8 cellular contexts compared by ENCODE assay signal in genomic region chr10:102641880-102642552, GRCh38. TPM values are rescaled to one million over a fixed set of nuclear protein-coding genes. Genes with fewer than 3 reads are reported as not detected.
A peak's percentile ranks its signal among the peaks of the same experiment; 100 is the strongest.
DNase-seq lines count a peak whose midpoint lies in the region; ATAC-seq and TF ChIP-seq lines count a peak whose summit lies in the region.

No MANE protein-coding gene starts in this region.

- peak overlapping the region; percentile 90 for H3K4me3 Mint-ChIP-seq in activated T-helper 17 cell treated with anti-CD3 and anti-CD28 coated beads, Interleukin-2, amount 50 U/mL, for 72 hours
- peak overlapping the region; percentile 87 to 98 (median 94) for H3K4me3 Mint-ChIP-seq in naive B cell
- H3K4me3 Mint-ChIP-seq in stimulated activated effector memory CD8-positive, alpha-beta T cell treated with anti-CD3 and anti-CD28 coated beads, Interleukin-12 subunit alpha, Interleukin-12 subunit beta, amount 100 ng/mL, for 72 hours, result peak overlapping the region; percentile 94

- H3K9me3 ChIP-seq in fibroblast of lung (ENCODE audit: control insufficient read depth, insufficient read depth, low read depth, low read length), result no peaks in the 10 kb centered on the region

- peak; percentile 41 for ATAC-seq in GM21825 (IDR thresholded peaks at IDR 0.05; ENCODE audit: unreplicated experiment)
- ATAC-seq in activated T-helper 17 cell treated with anti-CD3 and anti-CD28 coated beads, Interleukin-2, amount 50 U/mL, for 72 hours (replicated peaks), result peak; percentile 68
- peak; percentile 68 to 71 for ATAC-seq in naive B cell (ENCODE audit: low read depth in 2 of 2)
- ATAC-seq in stimulated activated effector memory CD8-positive, alpha-beta T cell treated with anti-CD3 and anti-CD28 coated beads, Interleukin-12 subunit alpha, Interleukin-12 subunit beta, amount 100 ng/mL, for 72 hours, result peak; percentile 70

- peak overlapping the region; percentile 79 for H3K4me2 ChIP-seq in fibroblast of lung (ENCODE audit: extremely low read depth, insufficient read depth, low read length)

- H3K36me3 ChIP-seq in fibroblast of lung (ENCODE audit: control insufficient read depth, insufficient read depth, low read length), result peaks cover 5% of the 10 kb centered on the region

- H3K4me1 Mint-ChIP-seq in activated T-helper 17 cell treated with anti-CD3 and anti-CD28 coated beads, Interleukin-2, amount 50 U/mL, for 72 hours, result peaks cover 17% of the 10 kb centered on the region
- H3K4me1 Mint-ChIP-seq in naive B cell, result peaks cover 23 to 31% (median 27%) of the 10 kb centered on the region in 3 donors
- peaks cover 22% of the 10 kb centered on the region for H3K4me1 Mint-ChIP-seq in stimulated activated effector memory CD8-positive, alpha-beta T cell treated with anti-CD3 and anti-CD28 coated beads, Interleukin-12 subunit alpha, Interleukin-12 subunit beta, amount 100 ng/mL, for 72 hours

- DNase-seq in DMS79 treated with DMSO at 0.1 percent for 48 hours (lab: John Stamatoyannopoulos, UW), result peak; percentile 77
- DNase-seq in LHCN-M2 (ENCODE audit: low read depth), result peak; percentile 95
- DNase-seq in RPMI7951 (ENCODE audit: low read depth), result peak; percentile 95
- DNase-seq in fibroblast of lung (ENCODE audit: low read depth in 2 of 2), result peak; percentile 96 to 97
- DNase-seq in naive B cell, result peak; percentile 94
- peak; percentile 77 to 96 for DNase-seq in stimulated activated effector memory CD8-positive, alpha-beta T cell treated with anti-CD3 and anti-CD28 coated beads, Interleukin-12 subunit alpha, Interleukin-12 subunit beta, amount 100 ng/mL, for 72 hours (ENCODE audit: low spot score in 2 of 2)

- peak overlapping the region; percentile 75 for H3K9ac ChIP-seq in fibroblast of lung (ENCODE audit: insufficient read depth, low read length)

- peak overlapping the region; percentile 58 to 81 (median 70) for H3K4me3 ChIP-seq in fibroblast of lung (replicated peaks in 1 of 4; ENCODE audit: control extremely low read depth in 1 of 4, insufficient read depth in 1 of 4, low read depth in 3 of 4, low read length in 4 of 4)

- peak overlapping the region; percentile 72 for H2AFZ ChIP-seq in fibroblast of lung (ENCODE audit: low read length)

- no peaks in the 10 kb centered on the region for H3K4me1 ChIP-seq in fibroblast of lung (ENCODE audit: control insufficient read depth, extremely low read depth, insufficient read depth, low read length)

- H3K36me3 Mint-ChIP-seq in activated T-helper 17 cell treated with anti-CD3 and anti-CD28 coated beads, Interleukin-2, amount 50 U/mL, for 72 hours (ENCODE audit: low read depth), result peaks cover 26% of the 10 kb centered on the region
- H3K36me3 Mint-ChIP-seq in naive B cell, result no peaks in the 10 kb centered on the region
- H3K36me3 Mint-ChIP-seq in stimulated activated effector memory CD8-positive, alpha-beta T cell treated with anti-CD3 and anti-CD28 coated beads, Interleukin-12 subunit alpha, Interleukin-12 subunit beta, amount 100 ng/mL, for 72 hours, result peaks cover 37% of the 10 kb centered on the region

- H3K27ac ChIP-seq in fibroblast of lung (ENCODE audit: insufficient read depth, low read length), result peak overlapping the region; percentile 81

- H4K20me1 ChIP-seq in fibroblast of lung (ENCODE audit: control insufficient read depth, extremely low read depth, insufficient read depth, low read length), result no peaks in the 10 kb centered on the region

- H3K27ac Mint-ChIP-seq in activated T-helper 17 cell treated with anti-CD3 and anti-CD28 coated beads, Interleukin-2, amount 50 U/mL, for 72 hours, result peak overlapping the region; percentile 89
- peak overlapping the region; percentile 97 to 100 (median 99) for H3K27ac Mint-ChIP-seq in naive B cell
- H3K27ac Mint-ChIP-seq in stimulated activated effector memory CD8-positive, alpha-beta T cell treated with anti-CD3 and anti-CD28 coated beads, Interleukin-12 subunit alpha, Interleukin-12 subunit beta, amount 100 ng/mL, for 72 hours, result peak overlapping the region; percentile 89

- H3K27me3 Mint-ChIP-seq in activated T-helper 17 cell treated with anti-CD3 and anti-CD28 coated beads, Interleukin-2, amount 50 U/mL, for 72 hours, result no peaks in the 10 kb centered on the region
- no peaks in the 10 kb centered on the region for H3K27me3 Mint-ChIP-seq in naive B cell

- peaks cover 23% of the 10 kb centered on the region for H3K79me2 ChIP-seq in fibroblast of lung (ENCODE audit: control insufficient read depth, insufficient read depth, low read length)

- no peaks in the 10 kb centered on the region for H3K27me3 ChIP-seq in fibroblast of lung (ENCODE audit: control insufficient read depth, insufficient read depth, low read length)

- no peaks in the 10 kb centered on the region for H3K9me3 Mint-ChIP-seq in activated T-helper 17 cell treated with anti-CD3 and anti-CD28 coated beads, Interleukin-2, amount 50 U/mL, for 72 hours
- H3K9me3 Mint-ChIP-seq in naive B cell, result peaks cover 0 to 1% (median 0%) of the 10 kb centered on the region in 7 donors
- no peaks in the 10 kb centered on the region for H3K9me3 Mint-ChIP-seq in stimulated activated effector memory CD8-positive, alpha-beta T cell treated with anti-CD3 and anti-CD28 coated beads, Interleukin-12 subunit alpha, Interleukin-12 subunit beta, amount 100 ng/mL, for 72 hours

- TF ChIP-seq CTCF in fibroblast of lung (conservative IDR thresholded peaks at IDR 0.05 in 1 of 2, IDR thresholded peaks at IDR 0.05 in 1 of 2; ENCODE audit: low read depth in 1 of 2, low read length in 2 of 2), result no peak

RNA-seq across cellular contexts. Expression of gene TRIM8, which starts 2.3 kb away (rescaled TPM):
- total RNA-seq in LHCN-M2 (2014; rRNA removed), result 135 and 136 TPM in 2 replicates
- 155 TPM for polyA plus RNA-seq in LHCN-M2 (2012)
- total RNA-seq in RPMI7951 (2014; rRNA removed; shearing (Covaris generic)), result 39.3 and 52.8 TPM in 2 replicates
- 10 to 100 TPM; 60.0 to 73.9 TPM for total RNA-seq in activated T-helper 17 cell treated with anti-CD3 and anti-CD28 coated beads, Interleukin-2, amount 50 U/mL, for 72 hours
- 80.9 and 143 TPM in 2 replicates for total RNA-seq in fibroblast of lung
- polyA plus RNA-seq in fibroblast of lung, result 93.2 and 152 TPM in 2 replicates
- polyA plus RNA-seq in fibroblast of lung (2012), result 166 and 220 TPM in 2 replicates
- 118 and 164 TPM in 2 replicates for polyA minus RNA-seq in fibroblast of lung (ENCODE audit: low replicate concordance)
- polyA plus RNA-seq in naive B cell (ENCODE audit: low read depth in 6 of 6), result 10 to 100 TPM; 27.1 to 45.8 (median 30.2) TPM

Comparison
In these comparisons a context has a peak if more than half of its experiments do, and no peak if none do; other contexts are left out.
1. Peak in every context shown above with its lines: DNase-seq, ATAC-seq, H3K4me3 ChIP-seq and H3K27ac ChIP-seq.